ENCODE assay signal across 17 cellular contexts in the genomic region with DNA sequence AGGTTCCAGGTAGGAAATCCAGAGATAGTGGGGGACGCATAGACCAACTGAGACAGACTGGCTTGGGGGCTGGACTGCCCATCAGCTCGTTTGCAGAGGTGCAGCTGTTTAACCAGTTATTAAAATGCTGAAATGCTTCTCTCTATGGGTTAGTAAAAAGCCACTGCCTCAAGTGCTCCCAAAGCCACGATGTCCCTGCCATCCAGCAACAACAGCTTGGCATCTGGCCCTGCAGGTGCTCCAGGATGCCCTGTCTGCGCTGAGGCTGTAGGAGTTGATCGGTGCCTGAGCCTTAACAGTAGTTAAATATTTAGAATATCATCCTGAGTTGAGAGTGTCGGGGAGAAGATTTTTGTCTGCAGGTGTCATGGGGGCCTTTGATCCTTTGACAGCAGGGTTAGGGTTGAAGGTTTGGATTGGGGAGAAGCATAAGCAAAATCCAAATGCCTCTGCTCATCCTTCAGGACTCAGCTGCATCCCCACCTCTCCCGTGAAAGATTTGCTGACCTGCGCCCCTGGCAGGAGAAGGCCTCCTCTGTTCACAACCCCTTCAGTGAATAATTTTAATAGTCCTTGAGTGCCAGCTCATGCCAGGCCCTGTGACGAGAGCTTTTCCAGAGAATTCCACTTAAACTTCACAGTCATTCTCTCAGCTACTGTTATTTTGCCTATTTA.
"Had no signal": no experiment of that assay in that cellular context is flagged by ENCODE, and none has a peak within 500 bp of the region (broad histone marks: within the 10 kb centered on the region; RNA-seq: fewer than 3 reads in every experiment).

No MANE protein-coding gene starts in this region.

- H3K4me1 ChIP-seq: colonic mucosa, esophagus muscularis mucosa, left ventricle myocardium inferior, parathyroid adenoma had no signal

- H3K27me3 ChIP-seq: colonic mucosa had no signal

- H3K27ac ChIP-seq: colonic mucosa, esophagus muscularis mucosa, left ventricle myocardium inferior, parathyroid adenoma, thoracic aorta had no signal

- H3K36me3 ChIP-seq: colonic mucosa, esophagus muscularis mucosa, left ventricle myocardium inferior, thoracic aorta had no signal

- FAIRE-seq: TTC549, urothelium cell line had no signal

- H3K9me3 ChIP-seq: colonic mucosa, esophagus muscularis mucosa, left ventricle myocardium inferior, thoracic aorta had no signal

- H3K9me3 Mint-ChIP-seq: activated B cell treated with CpG ODN at 0.5 μM for 24 hours; activated CD8-positive, alpha-beta T cell treated with anti-CD3 and anti-CD28 coated beads for 36 hours; activated naive CD8-positive, alpha-beta T cell treated with anti-CD3 and anti-CD28 coated beads for 36 hours; brain; naive thymus-derived CD4-positive, alpha-beta T cell had no signal

- H3K27me3 Mint-ChIP-seq: activated CD8-positive, alpha-beta T cell treated with anti-CD3 and anti-CD28 coated beads for 36 hours; activated naive CD8-positive, alpha-beta T cell treated with anti-CD3 and anti-CD28 coated beads for 36 hours; naive thymus-derived CD4-positive, alpha-beta T cell had no signal

- DNase-seq: activated B cell treated with CpG ODN at 0.5 μM for 24 hours; activated CD4-positive, alpha-beta T cell treated with anti-CD3 and anti-CD28 coated beads for 48 hours; activated CD8-positive, alpha-beta memory T cell treated with anti-CD3 and anti-CD28 coated beads, Interleukin-2, amount 50 U/mL, for 4 hours; activated CD8-positive, alpha-beta T cell treated with anti-CD3 and anti-CD28 coated beads for 36 hours; activated naive CD8-positive, alpha-beta T cell treated with anti-CD3 and anti-CD28 coated beads for 36 hours; central memory CD4-positive, alpha-beta T cell; colonic mucosa; hypothalamus; left ventricle myocardium inferior; naive thymus-derived CD4-positive, alpha-beta T cell; stimulated activated CD4-positive, alpha-beta T cell treated with anti-CD3 and anti-CD28 coated beads, Interleukin-1b, Interleukin-23, amount 100 ng/mL, for 48 hours had no signal

- H3K4me1 Mint-ChIP-seq: activated B cell treated with CpG ODN at 0.5 μM for 24 hours had no signal

- H3K27ac Mint-ChIP-seq: activated B cell treated with CpG ODN at 0.5 μM for 24 hours; activated CD8-positive, alpha-beta T cell treated with anti-CD3 and anti-CD28 coated beads for 36 hours; activated naive CD8-positive, alpha-beta T cell treated with anti-CD3 and anti-CD28 coated beads for 36 hours had no signal

- H2AFZ ChIP-seq: parathyroid adenoma had no signal

- H3K4me3 Mint-ChIP-seq: activated B cell treated with CpG ODN at 0.5 μM for 24 hours; activated CD8-positive, alpha-beta T cell treated with anti-CD3 and anti-CD28 coated beads for 36 hours; activated naive CD8-positive, alpha-beta T cell treated with anti-CD3 and anti-CD28 coated beads for 36 hours; brain; naive thymus-derived CD4-positive, alpha-beta T cell had no signal

- H3K36me3 Mint-ChIP-seq: activated naive CD8-positive, alpha-beta T cell treated with anti-CD3 and anti-CD28 coated beads for 36 hours; brain had no signal

- H3K4me3 ChIP-seq: colonic mucosa, esophagus muscularis mucosa, left ventricle myocardium inferior, thoracic aorta had no signal
